Comparison of ENCODE assay signal across 16 cellular contexts in the genomic region with DNA sequence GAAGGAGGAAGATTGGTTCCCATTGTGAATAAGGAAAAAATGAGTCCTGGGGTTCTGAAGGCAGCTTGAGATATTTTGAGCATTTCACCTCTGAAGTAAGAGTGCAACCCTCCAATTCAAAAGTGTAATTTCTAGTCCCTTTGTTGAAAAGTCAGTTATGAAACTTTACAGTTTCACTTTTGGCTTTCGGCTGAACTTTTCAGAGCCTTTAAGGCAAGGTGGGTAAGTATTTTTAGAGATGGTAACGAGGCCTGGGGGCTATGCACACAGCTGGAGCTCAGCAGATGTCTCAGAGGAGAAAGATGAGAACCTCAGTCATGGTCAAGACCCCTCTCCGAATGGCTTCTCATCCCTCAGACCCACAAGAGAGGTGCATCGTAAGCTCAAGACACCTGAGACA.
A peak's percentile ranks its signal among the peaks of the same experiment; 100 is the strongest.
DNase-seq lines count a peak whose midpoint lies in the region; ATAC-seq and TF ChIP-seq lines count a peak whose summit lies in the region.
"Had no signal": no experiment of that assay in that cellular context is flagged by ENCODE, and none has a peak within 500 bp of the region (broad histone marks: within the 10 kb centered on the region; RNA-seq: fewer than 3 reads in every experiment).

No MANE protein-coding gene starts in this region.

- no peaks in the 10 kb centered on the region for H3K4me1 ChIP-seq in Peyer's patch

- H3K4me3 ChIP-seq in Peyer's patch: no peak overlapping the region
- H3K4me3 ChIP-seq: GM23248, mucosa of descending colon, stomach had no signal

- H3K9me3 ChIP-seq in Peyer's patch: no peaks in the 10 kb centered on the region
- H3K9me3 ChIP-seq: mucosa of descending colon, stomach had no signal

- DNase-seq in Peyer's patch (no peak), inferior parietal cortex (ENCODE audit: extremely low spot score) (no peak), glomerular visceral epithelial cell (ENCODE audit: extremely low spot score) (no peak)
- DNase-seq: activated CD8-positive, alpha-beta T cell treated with anti-CD3 and anti-CD28 coated beads for 36 hours; GM23248; mucosa of descending colon; NCI-H1105 treated with DMSO at 0.1 percent for 48 hours; NCI-H524 treated with DMSO at 0.1 percent for 48 hours; stimulated activated CD4-positive, alpha-beta T cell treated with anti-CD3 and anti-CD28 coated beads, Interleukin-2, amount 100 ng/mL, for 24 hours; stomach had no signal

- peak; percentile 83 for ATAC-seq in GM18498 (IDR thresholded peaks at IDR 0.05; ENCODE audit: unreplicated experiment)
- peak; percentile 90 for ATAC-seq in GM19438 (IDR thresholded peaks at IDR 0.05; ENCODE audit: low read depth, unreplicated experiment)
- ATAC-seq in HG02852 (IDR thresholded peaks at IDR 0.05; ENCODE audit: unreplicated experiment): peak; percentile 79
- ATAC-seq in HG03457 (IDR thresholded peaks at IDR 0.05; ENCODE audit: unreplicated experiment): peak; percentile 56
- no peak for ATAC-seq in HG03097 (IDR thresholded peaks at IDR 0.05; ENCODE audit: low FRiP score, unreplicated experiment)
- ATAC-seq: activated CD8-positive, alpha-beta T cell treated with anti-CD3 and anti-CD28 coated beads for 36 hours; activated naive CD4-positive, alpha-beta T cell treated with anti-CD3 and anti-CD28 coated beads, Interleukin-2, amount 50 U/mL, for 72 hours; mucosa of descending colon had no signal

- H3K36me3 ChIP-seq in Peyer's patch: no peaks in the 10 kb centered on the region
- H3K36me3 ChIP-seq: stomach had no signal

- no peaks in the 10 kb centered on the region for H3K27me3 ChIP-seq in Peyer's patch

- TF ChIP-seq POLR2A in Peyer's patch (IDR thresholded peaks at IDR 0.05): no peak

- TF ChIP-seq CTCF in Peyer's patch (IDR thresholded peaks at IDR 0.05): no peak

- no peak overlapping the region for H3K27ac ChIP-seq in Peyer's patch
- H3K27ac ChIP-seq: GM23248, stomach had no signal
